19 cellular contexts compared by ENCODE assay signal in the genomic region with DNA sequence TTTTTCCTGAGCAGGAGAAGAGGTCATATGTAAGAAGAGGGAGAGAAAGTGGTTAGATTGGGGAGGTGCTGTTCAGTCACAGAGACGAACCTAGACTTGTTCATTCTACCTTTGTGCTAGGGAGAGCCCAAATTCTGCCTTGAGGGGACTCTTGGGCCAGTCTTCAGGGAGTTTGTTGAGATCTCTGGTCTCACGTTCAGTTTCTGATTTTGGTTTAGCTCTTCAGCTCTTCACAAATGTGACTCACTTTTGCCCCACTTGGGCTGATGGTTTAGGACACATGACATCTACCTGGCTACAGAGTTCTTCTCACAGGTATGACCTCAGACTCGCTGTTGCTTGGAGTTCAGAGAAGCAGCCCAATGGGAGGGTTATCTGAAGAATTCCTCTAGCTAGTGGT. TPM values are rescaled to one million over a fixed set of nuclear protein-coding genes. Genes with fewer than 3 reads are reported as not detected.
DNase-seq lines count a peak whose midpoint lies in the region; ATAC-seq and TF ChIP-seq lines count a peak whose summit lies in the region.
"Had no signal": no experiment of that assay in that cellular context is flagged by ENCODE, and none has a peak within 500 bp of the region (broad histone marks: within the 10 kb centered on the region; RNA-seq: fewer than 3 reads in every experiment).

No MANE protein-coding gene starts in this region.

- no peaks in the 10 kb centered on the region for H3K36me3 Mint-ChIP-seq in activated CD8-positive, alpha-beta T cell treated with anti-CD3 and anti-CD28 coated beads for 36 hours (ENCODE audit: low read depth)
- H3K36me3 Mint-ChIP-seq in activated CD8-positive, alpha-beta T cell treated with anti-CD3 and anti-CD28 coated beads, Interleukin-2, amount 10 ng/mL, durations not matched to agents 7 days and 5 days (ENCODE audit: low read depth): peaks cover 2% of the 10 kb centered on the region
- H3K36me3 Mint-ChIP-seq in stimulated activated effector memory CD8-positive, alpha-beta T cell treated with anti-CD3 and anti-CD28 coated beads, Interleukin-12 subunit alpha, Interleukin-12 subunit beta, amount 100 ng/mL, for 72 hours: no peaks in the 10 kb centered on the region
- H3K36me3 Mint-ChIP-seq: CD4-positive, CD25-positive, alpha-beta regulatory T cell had no signal

- H3K9me3 Mint-ChIP-seq in activated CD8-positive, alpha-beta T cell treated with anti-CD3 and anti-CD28 coated beads for 36 hours: no peaks in the 10 kb centered on the region
- peaks cover 5% of the 10 kb centered on the region for H3K9me3 Mint-ChIP-seq in activated CD8-positive, alpha-beta T cell treated with anti-CD3 and anti-CD28 coated beads, Interleukin-2, amount 10 ng/mL, durations not matched to agents 7 days and 5 days (ENCODE audit: insufficient read depth)
- no peaks in the 10 kb centered on the region for H3K9me3 Mint-ChIP-seq in stimulated activated effector memory CD8-positive, alpha-beta T cell treated with anti-CD3 and anti-CD28 coated beads, Interleukin-12 subunit alpha, Interleukin-12 subunit beta, amount 100 ng/mL, for 72 hours

- peak; percentile 33 for DNase-seq in activated CD8-positive, alpha-beta T cell treated with anti-CD3 and anti-CD28 coated beads for 36 hours
- DNase-seq in activated CD8-positive, alpha-beta T cell treated with anti-CD3 and anti-CD28 coated beads, Interleukin-2, amount 10 ng/mL, durations not matched to agents 7 days and 5 days: no peak
- DNase-seq in stimulated activated effector memory CD8-positive, alpha-beta T cell treated with anti-CD3 and anti-CD28 coated beads, Interleukin-12 subunit alpha, Interleukin-12 subunit beta, amount 100 ng/mL, for 72 hours (ENCODE audit: low spot score in 2 of 2): no peak
- no peak for DNase-seq in GM19240 (ENCODE audit: insufficient read length, low spot score)
- DNase-seq: BE2C; CD4-positive, CD25-positive, alpha-beta regulatory T cell; DMS153; GDM1; GOT3; MV-4-11; NCI-H1417; NCI-H187 treated with DMSO at 0.1 percent for 48 hours; NCI-H2171; NCI-H526; PC-3 had no signal

- no peak overlapping the region for H3K27ac Mint-ChIP-seq in activated CD8-positive, alpha-beta T cell treated with anti-CD3 and anti-CD28 coated beads for 36 hours
- H3K27ac Mint-ChIP-seq in activated CD8-positive, alpha-beta T cell treated with anti-CD3 and anti-CD28 coated beads, Interleukin-2, amount 10 ng/mL, durations not matched to agents 7 days and 5 days: no peak overlapping the region
- H3K27ac Mint-ChIP-seq in stimulated activated effector memory CD8-positive, alpha-beta T cell treated with anti-CD3 and anti-CD28 coated beads, Interleukin-12 subunit alpha, Interleukin-12 subunit beta, amount 100 ng/mL, for 72 hours: peak overlapping the region; percentile 20
- H3K27ac Mint-ChIP-seq: CD4-positive, CD25-positive, alpha-beta regulatory T cell had no signal

- peak; percentile 69 for ATAC-seq in activated CD8-positive, alpha-beta T cell treated with anti-CD3 and anti-CD28 coated beads for 36 hours
- ATAC-seq in activated CD8-positive, alpha-beta T cell treated with anti-CD3 and anti-CD28 coated beads, Interleukin-2, amount 10 ng/mL, durations not matched to agents 7 days and 5 days: no peak
- ATAC-seq in GM18520 (IDR thresholded peaks at IDR 0.05; ENCODE audit: unreplicated experiment): peak; percentile 52
- ATAC-seq in HG03565 (IDR thresholded peaks at IDR 0.05; ENCODE audit: unreplicated experiment): peak; percentile 41
- ATAC-seq in stimulated activated effector memory CD8-positive, alpha-beta T cell treated with anti-CD3 and anti-CD28 coated beads, Interleukin-12 subunit alpha, Interleukin-12 subunit beta, amount 100 ng/mL, for 72 hours: peak; percentile 67
- no peak for ATAC-seq in HG02623 (IDR thresholded peaks at IDR 0.05; ENCODE audit: unreplicated experiment)
- ATAC-seq in GM21381 (IDR thresholded peaks at IDR 0.05; ENCODE audit: unreplicated experiment): no peak
- ATAC-seq: PC-3 had no signal

- POLR2A ChIA-PET in activated CD8-positive, alpha-beta T cell treated with anti-CD3 and anti-CD28 coated beads for 36 hours (lab: Charles Lee): no interaction called here
- POLR2A ChIA-PET in activated CD8-positive, alpha-beta T cell treated with anti-CD3 and anti-CD28 coated beads, Interleukin-2, amount 10 ng/mL, durations not matched to agents 7 days and 5 days (lab: Charles Lee): interaction anchor here (0.8 kb wide), 1 partner anchor 49 kb away, joined by 4 read pairs; the partner anchor contains the start of gene DARS1

- CTCF ChIA-PET in activated CD8-positive, alpha-beta T cell treated with anti-CD3 and anti-CD28 coated beads for 36 hours (lab: Charles Lee): interaction anchor here (1.5 kb wide), 1 partner anchor 17 kb away, joined by 4 read pairs; no protein-coding TSS in a partner anchor
- CTCF ChIA-PET in activated CD8-positive, alpha-beta T cell treated with anti-CD3 and anti-CD28 coated beads, Interleukin-2, amount 10 ng/mL, durations not matched to agents 7 days and 5 days (lab: Charles Lee): interaction anchor here (1.2 to 1.9 kb wide), 2 partner anchors 9 to 14 kb away, joined by 3 to 4 read pairs; no protein-coding TSS in a partner anchor

- peaks cover 5% of the 10 kb centered on the region for H3K4me1 Mint-ChIP-seq in activated CD8-positive, alpha-beta T cell treated with anti-CD3 and anti-CD28 coated beads for 36 hours (ENCODE audit: low read depth)
- peaks cover 8% of the 10 kb centered on the region for H3K4me1 Mint-ChIP-seq in activated CD8-positive, alpha-beta T cell treated with anti-CD3 and anti-CD28 coated beads, Interleukin-2, amount 10 ng/mL, durations not matched to agents 7 days and 5 days (ENCODE audit: low read depth)
- H3K4me1 Mint-ChIP-seq in stimulated activated effector memory CD8-positive, alpha-beta T cell treated with anti-CD3 and anti-CD28 coated beads, Interleukin-12 subunit alpha, Interleukin-12 subunit beta, amount 100 ng/mL, for 72 hours: peaks cover 14% of the 10 kb centered on the region

- no peaks in the 10 kb centered on the region for H3K27me3 Mint-ChIP-seq in activated CD8-positive, alpha-beta T cell treated with anti-CD3 and anti-CD28 coated beads for 36 hours
- H3K27me3 Mint-ChIP-seq in activated CD8-positive, alpha-beta T cell treated with anti-CD3 and anti-CD28 coated beads, Interleukin-2, amount 10 ng/mL, durations not matched to agents 7 days and 5 days (ENCODE audit: low read depth): peaks cover 10% of the 10 kb centered on the region
- H3K27me3 Mint-ChIP-seq: CD4-positive, CD25-positive, alpha-beta regulatory T cell had no signal

- H3K4me3 Mint-ChIP-seq in activated CD8-positive, alpha-beta T cell treated with anti-CD3 and anti-CD28 coated beads for 36 hours: no peak overlapping the region
- no peak overlapping the region for H3K4me3 Mint-ChIP-seq in activated CD8-positive, alpha-beta T cell treated with anti-CD3 and anti-CD28 coated beads, Interleukin-2, amount 10 ng/mL, durations not matched to agents 7 days and 5 days
- H3K4me3 Mint-ChIP-seq in stimulated activated effector memory CD8-positive, alpha-beta T cell treated with anti-CD3 and anti-CD28 coated beads, Interleukin-12 subunit alpha, Interleukin-12 subunit beta, amount 100 ng/mL, for 72 hours: no peak overlapping the region
- H3K4me3 Mint-ChIP-seq: CD4-positive, CD25-positive, alpha-beta regulatory T cell had no signal

- TF ChIP-seq CTCF in activated CD8-positive, alpha-beta T cell treated with anti-CD3 and anti-CD28 coated beads for 36 hours (IDR thresholded peaks at IDR 0.05): no peak

- intact Hi-C loops in activated CD8-positive, alpha-beta T cell treated with anti-CD3 and anti-CD28 coated beads for 36 hours (cut with micrococcal nuclease): no loop called here

RNA-seq across cellular contexts. Expression of gene DARS1, which starts 49.2 kb away (rescaled TPM):
- total RNA-seq in activated CD8-positive, alpha-beta T cell treated with anti-CD3 and anti-CD28 coated beads for 36 hours: 100 to 1,000 TPM; 210 to 211 TPM
- 100 to 1,000 TPM; 139 to 148 TPM for total RNA-seq in activated CD8-positive, alpha-beta T cell treated with anti-CD3 and anti-CD28 coated beads, Interleukin-2, amount 10 ng/mL, durations not matched to agents 7 days and 5 days

Comparison
In these comparisons a context has a peak if more than half of its experiments do, and no peak if none do; other contexts are left out.
1. ATAC-seq: peak in activated CD8-positive, alpha-beta T cell treated with anti-CD3 and anti-CD28 coated beads for 36 hours (single experiment), GM18520 (single experiment), HG03565 (single experiment) and stimulated activated effector memory CD8-positive, alpha-beta T cell treated with anti-CD3 and anti-CD28 coated beads, Interleukin-12 subunit alpha, Interleukin-12 subunit beta, amount 100 ng/mL, for 72 hours (single experiment); none in activated CD8-positive, alpha-beta T cell treated with anti-CD3 and anti-CD28 coated beads, Interleukin-2, amount 10 ng/mL, durations not matched to agents 7 days and 5 days (single experiment), HG02623 (single experiment) and GM21381 (single experiment).